7 cellular contexts compared by ENCODE assay signal in the genomic region with DNA sequence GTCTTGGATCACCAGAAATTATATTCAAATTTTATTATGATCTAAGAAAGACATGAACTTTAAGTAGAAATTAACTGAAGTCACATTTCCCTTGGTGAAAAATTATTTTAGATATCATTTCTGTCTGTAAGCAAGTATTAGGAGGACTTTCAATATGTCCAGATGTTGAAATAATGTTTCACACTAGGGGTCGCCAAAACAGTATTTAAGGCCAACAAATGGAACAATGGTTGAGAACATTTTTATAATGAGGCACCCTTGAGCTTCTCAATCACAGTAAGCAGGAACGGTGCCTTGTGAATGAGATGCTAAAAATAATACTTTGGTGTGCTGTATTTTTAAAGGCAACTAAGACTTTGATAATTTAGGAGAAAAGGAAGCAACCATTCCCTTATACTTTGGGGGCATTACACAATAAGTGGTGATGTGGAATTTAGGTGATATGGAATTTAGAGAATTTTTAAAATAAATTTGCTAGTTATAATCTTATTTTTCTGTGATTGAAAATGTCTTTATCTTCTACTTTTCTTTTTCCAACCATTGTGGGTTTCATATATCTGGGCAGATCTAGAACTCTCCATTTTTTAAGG. TPM values are rescaled to one million over a fixed set of nuclear protein-coding genes. Genes with fewer than 3 reads are reported as not detected.
A peak's percentile ranks its signal among the peaks of the same experiment; 100 is the strongest.
DNase-seq lines count a peak whose midpoint lies in the region; ATAC-seq lines count a peak whose summit lies in the region.

No MANE protein-coding gene starts in this region.

- no peaks in the 10 kb centered on the region for H3K27me3 ChIP-seq in right cardiac atrium (ENCODE audit: control insufficient read depth, insufficient read depth)

- no peak overlapping the region for H3K4me3 ChIP-seq in right cardiac atrium (ENCODE audit: low read length)
- H3K4me3 ChIP-seq in skeletal muscle cell (ENCODE audit: low read depth, low read length): no peak overlapping the region

- ATAC-seq in GM18907 (IDR thresholded peaks at IDR 0.05; ENCODE audit: unreplicated experiment) (peak; percentile 81), HG03354 (IDR thresholded peaks at IDR 0.05; ENCODE audit: poor library complexity, severe bottlenecking, unreplicated experiment) (peak; percentile 92), right cardiac atrium (peak; percentile 83 to 88)

- DNase-seq in DMS53 (lab: John Stamatoyannopoulos, UW) (peak; percentile 80), NCI-H526 treated with DMSO at 0.1 percent for 48 hours (lab: John Stamatoyannopoulos, UW) (peak; percentile 42), amniotic epithelial cell (ENCODE audit: low read depth) (peak; percentile 76), right cardiac atrium (no peak), skeletal muscle cell (ENCODE audit: low read depth) (peak; percentile 35)

- no peaks in the 10 kb centered on the region for H3K4me1 ChIP-seq in right cardiac atrium (ENCODE audit: control insufficient read depth, insufficient read depth, low read length)

- H3K27ac ChIP-seq in right cardiac atrium (ENCODE audit: low read length): no peak overlapping the region

- no peaks in the 10 kb centered on the region for H3K9me3 ChIP-seq in right cardiac atrium (ENCODE audit: control insufficient read depth, low read length)

- intact Hi-C loops in right cardiac atrium (cut with DNase I): loop anchor here (2.0 to 10.0 kb wide), 5 partner anchors 110 to 380 kb away; no protein-coding TSS in a partner anchor

- 0% methylated on average over 2 of the region's 2 CpGs for WGBS in right cardiac atrium

RNA-seq across cellular contexts. Expression of a gene that starts 9.6 kb away (rescaled TPM):
- total RNA-seq in right cardiac atrium: 100 to 1,000 TPM; 108 to 134 (median 119) TPM
- 173 TPM for polyA plus RNA-seq in right cardiac atrium

RNA-seq across cellular contexts. Expression of a gene that starts 45.3 kb away (rescaled TPM):
- total RNA-seq in right cardiac atrium: 1 to 10 TPM; 1.5 to 6.8 (median 2.9) TPM
- 4.9 TPM for polyA plus RNA-seq in right cardiac atrium

Comparison
In these comparisons a context has a peak if more than half of its experiments do, and no peak if none do; other contexts are left out.
1. DNase-seq: peak in DMS53 (single experiment), NCI-H526 treated with DMSO at 0.1 percent for 48 hours (single experiment), amniotic epithelial cell (single experiment) and skeletal muscle cell (single experiment); none in right cardiac atrium (0 of 3).
2. Peak in every context shown above with its lines, with median percentiles within 50 percentile points of each other: ATAC-seq.